9 cellular contexts compared by ENCODE assay signal in the genomic region with DNA sequence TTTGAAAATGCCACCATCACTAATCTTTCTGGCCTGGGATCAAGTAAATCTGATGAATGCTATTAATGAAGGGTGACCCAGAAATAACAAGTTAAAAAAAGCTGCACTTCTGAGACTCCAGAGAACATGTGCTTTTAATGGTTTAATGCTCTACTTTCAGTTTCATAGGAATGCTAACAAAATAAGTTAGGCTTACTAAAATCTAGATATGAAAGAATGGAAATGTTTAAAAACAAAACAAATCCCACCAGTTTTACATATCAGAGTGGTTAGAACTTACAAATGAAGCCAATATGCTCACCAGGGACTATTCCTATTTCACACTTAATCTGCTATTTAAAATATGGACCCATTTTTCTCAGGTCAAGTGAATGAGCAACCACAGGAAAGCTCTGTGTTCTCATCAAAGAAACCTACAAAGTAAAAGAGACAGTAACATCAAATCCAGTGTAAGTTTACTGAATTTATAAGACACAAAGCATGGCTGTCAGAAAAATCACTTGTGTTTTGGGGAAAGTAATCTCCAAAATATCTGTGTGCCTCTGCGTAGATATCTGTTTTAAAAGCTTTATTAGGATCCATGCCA. TPM values are rescaled to one million over a fixed set of nuclear protein-coding genes. Genes with fewer than 3 reads are reported as not detected.
DNase-seq lines count a peak whose midpoint lies in the region; ATAC-seq and TF ChIP-seq lines count a peak whose summit lies in the region.
"Had no signal": no experiment of that assay in that cellular context is flagged by ENCODE, and none has a peak within 500 bp of the region (broad histone marks: within the 10 kb centered on the region; RNA-seq: fewer than 3 reads in every experiment).

No MANE protein-coding gene starts in this region.

- no peak overlapping the region for H3K27ac ChIP-seq in gastroesophageal sphincter

- H3K4me1 Mint-ChIP-seq in chondrocyte (ENCODE audit: low read depth) (peaks cover 35% of the 10 kb centered on the region), Caco-2 (ENCODE audit: low read depth, unreplicated experiment) (no peaks in the 10 kb centered on the region)

- peaks cover 2% of the 10 kb centered on the region for H3K36me3 Mint-ChIP-seq in chondrocyte (ENCODE audit: low read depth)
- H3K36me3 Mint-ChIP-seq in Caco-2 (ENCODE audit: insufficient read depth, unreplicated experiment), result no peaks in the 10 kb centered on the region

- peak overlapping the region; percentile 33 for H3K27ac Mint-ChIP-seq in chondrocyte (ENCODE audit: unreplicated experiment)
- H3K27ac Mint-ChIP-seq in Caco-2 (ENCODE audit: unreplicated experiment), result no peak overlapping the region

- TF ChIP-seq CTCF in AG10803 (conservative IDR thresholded peaks at IDR 0.05; ENCODE audit: low read length) (no peak), chondrocyte (IDR thresholded peaks at IDR 0.05) (no peak), gastroesophageal sphincter (IDR thresholded peaks at IDR 0.05) (no peak), GM13976 (IDR thresholded peaks at IDR 0.05; ENCODE audit: borderline replicate concordance, control extremely low read depth, extremely low read depth, insufficient read depth, missing control alignments) (no peak), Caco-2 (IDR thresholded peaks at IDR 0.05; ENCODE audit: insufficient read depth in 1 of 2, low read depth in 1 of 2, low read length in 1 of 2, severe bottlenecking in 1 of 2, unreplicated experiment in 1 of 2) (no peak)

- H3K4me1 ChIP-seq in gastroesophageal sphincter, result peaks cover 0 to 17% (median 0%) of the 10 kb centered on the region in 3 donors
- no peaks in the 10 kb centered on the region for H3K4me1 ChIP-seq in Caco-2

- H3K27me3 ChIP-seq in gastroesophageal sphincter (no peaks in the 10 kb centered on the region), Caco-2 (replicated peaks; ENCODE audit: control insufficient read depth, insufficient read depth, low read length) (no peaks in the 10 kb centered on the region)

- DNase-seq in AG10803 (ENCODE audit: low read depth), result peak; percentile 18
- DNase-seq in chondrocyte (ENCODE audit: low spot score), result no peak
- DNase-seq in GM13976 (ENCODE audit: low spot score), result no peak
- no peak for DNase-seq in C1 segment of cervical spinal cord (lab: John Stamatoyannopoulos, UW)
- DNase-seq in Caco-2, result no peak
- DNase-seq: NCI-H2081 treated with DMSO at 0.1 percent for 48 hours had no signal

- H3K9me3 Mint-ChIP-seq in chondrocyte (ENCODE audit: low read depth) (no peaks in the 10 kb centered on the region), Caco-2 (ENCODE audit: unreplicated experiment) (no peaks in the 10 kb centered on the region)

- H3K27me3 Mint-ChIP-seq in chondrocyte (ENCODE audit: low read depth), result no peaks in the 10 kb centered on the region
- H3K27me3 Mint-ChIP-seq in Caco-2 (ENCODE audit: insufficient read depth, unreplicated experiment), result peaks cover 3% of the 10 kb centered on the region

- TF ChIP-seq POLR2A in gastroesophageal sphincter (IDR thresholded peaks at IDR 0.05), result no peak

- no peak overlapping the region for H3K4me3 Mint-ChIP-seq in chondrocyte (ENCODE audit: unreplicated experiment)
- no peak overlapping the region for H3K4me3 Mint-ChIP-seq in Caco-2 (ENCODE audit: unreplicated experiment)

- ATAC-seq in GM18858 (IDR thresholded peaks at IDR 0.05; ENCODE audit: unreplicated experiment) (peak; percentile 47), HG03064 (IDR thresholded peaks at IDR 0.05; ENCODE audit: low read depth, unreplicated experiment) (peak; percentile 48), gastroesophageal sphincter (no peak)

- intact Hi-C loops in Caco-2 (cut with micrococcal nuclease; ENCODE audit: unreplicated experiment), result no loop called here

- 78 to 100% methylated on average over 1 of the region's 1 CpG for WGBS in gastroesophageal sphincter (ENCODE audit: low coverage in 1 of 2), 2 donors

- CTCF ChIA-PET in Caco-2 (lab: Charles Lee), result no interaction called here

- H3K9me3 ChIP-seq in gastroesophageal sphincter, result no peaks in the 10 kb centered on the region
- H3K9me3 ChIP-seq in Caco-2, result no peaks in the 10 kb centered on the region

- TF ChIP-seq EP300 in gastroesophageal sphincter (IDR thresholded peaks at IDR 0.05), result no peak

- POLR2A ChIA-PET in Caco-2 (lab: Charles Lee), result no interaction called here

- H3K4me3 ChIP-seq in AG10803 (ENCODE audit: low read length) (peak overlapping the region; percentile 33), gastroesophageal sphincter (no peak overlapping the region), Caco-2 (ENCODE audit: low read depth, low read length) (no peak overlapping the region)

- no TSS peak for BruUV-seq in Caco-2 (replicated peaks; lab: Mats Ljungman, UMichigan)

- in situ Hi-C loops in GM13976 (cut with MboI; ENCODE audit: low sequenced_read_pairs, unreplicated experiment), result no loop called here

- no peaks in the 10 kb centered on the region for H3K36me3 ChIP-seq in gastroesophageal sphincter
- no peaks in the 10 kb centered on the region for H3K36me3 ChIP-seq in Caco-2 (ENCODE audit: control insufficient read depth, insufficient read depth, low read length)

RNA-seq across cellular contexts. Expression of gene FYN, which starts 40.3 kb away (rescaled TPM):
- total RNA-seq in chondrocyte (79.1 to 111 TPM (median 109 TPM) in 3 replicates), gastroesophageal sphincter (100 to 1,000 TPM in 1 of 4 donors, 10 to 100 TPM in 3; 58.6 to 101 (median 69.9) TPM), Caco-2 (2022) (7.2 and 7.6 TPM in 2 replicates)
